ENCODE assay signal across 1 cellular context in the genomic region with DNA sequence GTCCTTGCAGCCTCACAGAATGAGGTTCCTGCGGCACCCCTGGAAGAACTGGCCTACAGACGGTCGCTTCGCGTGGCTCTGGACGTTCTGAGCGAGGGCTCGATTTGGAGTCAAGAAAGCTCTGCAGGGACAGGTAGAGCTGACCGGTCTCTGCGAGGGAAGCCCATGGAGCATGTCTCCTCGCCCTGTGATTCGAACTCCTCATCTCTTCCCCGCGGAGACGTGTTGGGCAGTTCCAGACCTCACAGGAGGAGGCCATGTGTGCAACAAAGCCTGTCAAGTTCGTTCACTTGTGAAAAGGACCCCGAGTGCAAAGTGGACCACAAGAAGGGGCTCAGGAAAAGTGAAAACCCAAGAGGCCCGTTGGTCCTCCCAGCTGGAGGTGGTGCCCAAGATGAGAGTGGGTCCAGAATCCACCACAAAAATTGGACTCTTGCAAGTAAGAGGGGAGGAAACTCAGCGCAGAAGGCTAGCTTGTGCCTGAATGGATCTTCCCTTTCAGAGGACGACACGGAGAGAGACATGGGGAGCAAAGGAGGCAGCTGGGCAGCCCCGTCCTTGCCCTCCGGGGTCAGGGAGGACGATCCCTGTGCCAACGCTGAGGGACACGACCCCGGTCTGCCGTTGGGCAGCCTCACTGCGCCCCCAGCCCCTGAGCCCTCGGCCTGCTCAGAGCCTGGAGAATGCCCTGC.
TF ChIP-seq lines count a peak whose summit lies in the region.

No MANE protein-coding gene starts in this region.

TF ChIP-seq in GM23338, 12 proteins besides CTCF, POLR2A, EP300 and RAD21:
- no peak for TF ChIP-seq EZH2 (IDR thresholded peaks at IDR 0.05; ENCODE audit: low read depth, unreplicated experiment)
- TF ChIP-seq CREB1 (CRISPR knock-in tag; IDR thresholded peaks at IDR 0.05; ENCODE audit: low read depth): no peak
- TF ChIP-seq ZNF331 (CRISPR knock-in tag; IDR thresholded peaks at IDR 0.05; ENCODE audit: low read depth): no peak
- TF ChIP-seq ZNF114 (CRISPR knock-in tag; IDR thresholded peaks at IDR 0.05): no peak
- no peak for TF ChIP-seq JUNB (IDR thresholded peaks at IDR 0.05; ENCODE audit: unreplicated experiment)
- TF ChIP-seq, protein P1, sequence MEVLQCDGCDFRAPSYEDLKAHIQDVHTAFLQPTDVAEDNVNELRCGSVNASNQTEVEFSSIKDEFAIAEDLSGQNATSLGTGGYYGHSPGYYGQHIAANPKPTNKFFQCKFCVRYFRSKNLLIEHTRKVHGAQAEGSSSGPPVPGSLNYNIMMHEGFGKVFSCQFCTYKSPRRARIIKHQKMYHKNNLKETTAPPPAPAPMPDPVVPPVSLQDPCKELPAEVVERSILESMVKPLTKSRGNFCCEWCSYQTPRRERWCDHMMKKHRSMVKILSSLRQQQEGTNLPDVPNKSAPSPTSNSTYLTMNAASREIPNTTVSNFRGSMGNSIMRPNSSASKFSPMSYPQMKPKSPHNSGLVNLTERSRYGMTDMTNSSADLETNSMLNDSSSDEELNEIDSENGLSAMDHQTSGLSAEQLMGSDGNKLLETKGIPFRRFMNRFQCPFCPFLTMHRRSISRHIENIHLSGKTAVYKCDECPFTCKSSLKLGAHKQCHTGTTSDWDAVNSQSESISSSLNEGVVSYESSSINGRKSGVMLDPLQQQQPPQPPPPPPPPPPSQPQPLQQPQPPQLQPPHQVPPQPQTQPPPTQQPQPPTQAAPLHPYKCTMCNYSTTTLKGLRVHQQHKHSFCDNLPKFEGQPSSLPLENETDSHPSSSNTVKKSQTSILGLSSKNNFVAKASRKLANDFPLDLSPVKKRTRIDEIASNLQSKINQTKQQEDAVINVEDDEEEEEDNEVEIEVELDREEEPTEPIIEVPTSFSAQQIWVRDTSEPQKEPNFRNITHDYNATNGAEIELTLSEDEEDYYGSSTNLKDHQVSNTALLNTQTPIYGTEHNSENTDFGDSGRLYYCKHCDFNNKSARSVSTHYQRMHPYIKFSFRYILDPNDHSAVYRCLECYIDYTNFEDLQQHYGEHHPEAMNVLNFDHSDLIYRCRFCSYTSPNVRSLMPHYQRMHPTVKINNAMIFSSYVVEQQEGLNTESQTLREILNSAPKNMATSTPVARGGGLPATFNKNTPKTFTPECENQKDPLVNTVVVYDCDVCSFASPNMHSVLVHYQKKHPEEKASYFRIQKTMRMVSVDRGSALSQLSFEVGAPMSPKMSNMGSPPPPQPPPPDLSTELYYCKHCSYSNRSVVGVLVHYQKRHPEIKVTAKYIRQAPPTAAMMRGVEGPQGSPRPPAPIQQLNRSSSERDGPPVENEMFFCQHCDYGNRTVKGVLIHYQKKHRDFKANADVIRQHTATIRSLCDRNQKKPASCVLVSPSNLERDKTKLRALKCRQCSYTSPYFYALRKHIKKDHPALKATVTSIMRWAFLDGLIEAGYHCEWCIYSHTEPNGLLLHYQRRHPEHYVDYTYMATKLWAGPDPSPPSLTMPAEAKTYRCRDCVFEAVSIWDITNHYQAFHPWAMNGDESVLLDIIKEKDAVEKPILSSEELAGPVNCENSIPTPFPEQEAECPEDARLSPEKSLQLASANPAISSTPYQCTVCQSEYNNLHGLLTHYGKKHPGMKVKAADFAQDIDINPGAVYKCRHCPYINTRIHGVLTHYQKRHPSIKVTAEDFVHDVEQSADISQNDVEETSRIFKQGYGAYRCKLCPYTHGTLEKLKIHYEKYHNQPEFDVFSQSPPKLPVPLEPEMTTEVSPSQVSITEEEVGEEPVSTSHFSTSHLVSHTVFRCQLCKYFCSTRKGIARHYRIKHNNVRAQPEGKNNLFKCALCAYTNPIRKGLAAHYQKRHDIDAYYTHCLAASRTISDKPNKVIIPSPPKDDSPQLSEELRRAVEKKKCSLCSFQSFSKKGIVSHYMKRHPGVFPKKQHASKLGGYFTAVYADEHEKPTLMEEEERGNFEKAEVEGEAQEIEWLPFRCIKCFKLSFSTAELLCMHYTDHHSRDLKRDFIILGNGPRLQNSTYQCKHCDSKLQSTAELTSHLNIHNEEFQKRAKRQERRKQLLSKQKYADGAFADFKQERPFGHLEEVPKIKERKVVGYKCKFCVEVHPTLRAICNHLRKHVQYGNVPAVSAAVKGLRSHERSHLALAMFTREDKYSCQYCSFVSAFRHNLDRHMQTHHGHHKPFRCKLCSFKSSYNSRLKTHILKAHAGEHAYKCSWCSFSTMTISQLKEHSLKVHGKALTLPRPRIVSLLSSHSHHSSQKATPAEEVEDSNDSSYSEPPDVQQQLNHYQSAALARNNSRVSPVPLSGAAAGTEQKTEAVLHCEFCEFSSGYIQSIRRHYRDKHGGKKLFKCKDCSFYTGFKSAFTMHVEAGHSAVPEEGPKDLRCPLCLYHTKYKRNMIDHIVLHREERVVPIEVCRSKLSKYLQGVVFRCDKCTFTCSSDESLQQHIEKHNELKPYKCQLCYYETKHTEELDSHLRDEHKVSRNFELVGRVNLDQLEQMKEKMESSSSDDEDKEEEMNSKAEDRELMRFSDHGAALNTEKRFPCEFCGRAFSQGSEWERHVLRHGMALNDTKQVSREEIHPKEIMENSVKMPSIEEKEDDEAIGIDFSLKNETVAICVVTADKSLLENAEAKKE (CRISPR knock-in tag; IDR thresholded peaks at IDR 0.05): no peak
- TF ChIP-seq NANOG (IDR thresholded peaks at IDR 0.05; ENCODE audit: borderline replicate concordance): no peak
- no peak for TF ChIP-seq EZH2phosphoT487 (IDR thresholded peaks at IDR 0.05; ENCODE audit: unreplicated experiment)
- TF ChIP-seq STAT1 (IDR thresholded peaks at IDR 0.05; ENCODE audit: unreplicated experiment): no peak
- TF ChIP-seq, protein P2, sequence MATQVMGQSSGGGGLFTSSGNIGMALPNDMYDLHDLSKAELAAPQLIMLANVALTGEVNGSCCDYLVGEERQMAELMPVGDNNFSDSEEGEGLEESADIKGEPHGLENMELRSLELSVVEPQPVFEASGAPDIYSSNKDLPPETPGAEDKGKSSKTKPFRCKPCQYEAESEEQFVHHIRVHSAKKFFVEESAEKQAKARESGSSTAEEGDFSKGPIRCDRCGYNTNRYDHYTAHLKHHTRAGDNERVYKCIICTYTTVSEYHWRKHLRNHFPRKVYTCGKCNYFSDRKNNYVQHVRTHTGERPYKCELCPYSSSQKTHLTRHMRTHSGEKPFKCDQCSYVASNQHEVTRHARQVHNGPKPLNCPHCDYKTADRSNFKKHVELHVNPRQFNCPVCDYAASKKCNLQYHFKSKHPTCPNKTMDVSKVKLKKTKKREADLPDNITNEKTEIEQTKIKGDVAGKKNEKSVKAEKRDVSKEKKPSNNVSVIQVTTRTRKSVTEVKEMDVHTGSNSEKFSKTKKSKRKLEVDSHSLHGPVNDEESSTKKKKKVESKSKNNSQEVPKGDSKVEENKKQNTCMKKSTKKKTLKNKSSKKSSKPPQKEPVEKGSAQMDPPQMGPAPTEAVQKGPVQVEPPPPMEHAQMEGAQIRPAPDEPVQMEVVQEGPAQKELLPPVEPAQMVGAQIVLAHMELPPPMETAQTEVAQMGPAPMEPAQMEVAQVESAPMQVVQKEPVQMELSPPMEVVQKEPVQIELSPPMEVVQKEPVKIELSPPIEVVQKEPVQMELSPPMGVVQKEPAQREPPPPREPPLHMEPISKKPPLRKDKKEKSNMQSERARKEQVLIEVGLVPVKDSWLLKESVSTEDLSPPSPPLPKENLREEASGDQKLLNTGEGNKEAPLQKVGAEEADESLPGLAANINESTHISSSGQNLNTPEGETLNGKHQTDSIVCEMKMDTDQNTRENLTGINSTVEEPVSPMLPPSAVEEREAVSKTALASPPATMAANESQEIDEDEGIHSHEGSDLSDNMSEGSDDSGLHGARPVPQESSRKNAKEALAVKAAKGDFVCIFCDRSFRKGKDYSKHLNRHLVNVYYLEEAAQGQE (IDR thresholded peaks at IDR 0.05; ENCODE audit: unreplicated experiment): no peak
- TF ChIP-seq POLR2AphosphoS5 (IDR thresholded peaks at IDR 0.05; ENCODE audit: low read depth): no peak
- TF ChIP-seq, protein P3, sequence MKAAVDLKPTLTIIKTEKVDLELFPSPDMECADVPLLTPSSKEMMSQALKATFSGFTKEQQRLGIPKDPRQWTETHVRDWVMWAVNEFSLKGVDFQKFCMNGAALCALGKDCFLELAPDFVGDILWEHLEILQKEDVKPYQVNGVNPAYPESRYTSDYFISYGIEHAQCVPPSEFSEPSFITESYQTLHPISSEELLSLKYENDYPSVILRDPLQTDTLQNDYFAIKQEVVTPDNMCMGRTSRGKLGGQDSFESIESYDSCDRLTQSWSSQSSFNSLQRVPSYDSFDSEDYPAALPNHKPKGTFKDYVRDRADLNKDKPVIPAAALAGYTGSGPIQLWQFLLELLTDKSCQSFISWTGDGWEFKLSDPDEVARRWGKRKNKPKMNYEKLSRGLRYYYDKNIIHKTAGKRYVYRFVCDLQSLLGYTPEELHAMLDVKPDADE (IDR thresholded peaks at IDR 0.05): no peak
